ENCODE assay signal across 23 cellular contexts in the genomic region with DNA sequence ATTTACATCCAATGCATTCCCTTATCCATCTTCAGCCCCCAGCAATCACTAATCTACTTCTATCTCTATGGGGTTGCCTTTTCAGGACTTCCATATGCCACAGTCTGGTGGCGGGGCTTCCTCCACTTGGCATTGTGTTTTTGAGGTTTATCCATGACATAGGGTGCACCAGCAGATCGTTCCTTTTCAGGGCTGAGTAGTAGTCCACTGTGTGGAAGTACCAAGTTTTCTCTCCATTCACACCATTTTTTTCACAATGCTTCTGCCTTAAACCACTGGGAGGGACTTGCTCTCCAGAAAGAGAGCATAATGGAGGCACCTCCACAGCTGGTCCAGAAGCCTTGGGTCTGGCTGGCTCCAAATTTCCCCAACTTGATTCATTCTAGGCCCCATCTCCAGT.
A peak's percentile ranks its signal among the peaks of the same experiment; 100 is the strongest.
DNase-seq lines count a peak whose midpoint lies in the region; ATAC-seq, FAIRE-seq and TF ChIP-seq lines count a peak whose summit lies in the region.
"Had no signal": no experiment of that assay in that cellular context is flagged by ENCODE, and none has a peak within 500 bp of the region (broad histone marks: within the 10 kb centered on the region; RNA-seq: fewer than 3 reads in every experiment).

No MANE protein-coding gene starts in this region.

- intact Hi-C loops in left ventricle myocardium superior (cut with micrococcal nuclease) (no loop called here), cardiac septum (cut with DNase I) (no loop called here), PC-3 (cut with micrococcal nuclease) (loop anchor here (5.0 kb wide), 1 partner anchor 65 kb away; no protein-coding TSS in a partner anchor), kidney (cut with DNase I) (no loop called here)

- H3K27me3 ChIP-seq in PC-3 (ENCODE audit: low read length) = no peaks in the 10 kb centered on the region
- no peaks in the 10 kb centered on the region for H3K27me3 ChIP-seq in astrocyte (ENCODE audit: insufficient read depth, low read length)
- H3K27me3 ChIP-seq in Peyer's patch = no peaks in the 10 kb centered on the region
- H3K27me3 ChIP-seq: BE2C, BLaER1 had no signal

- POLR2A ChIA-PET in PC-3 (lab: Charles Lee; ENCODE audit: unreplicated experiment) = no interaction called here

- no peaks in the 10 kb centered on the region for H3K36me3 Mint-ChIP-seq in astrocyte (ENCODE audit: low read depth, unreplicated experiment)
- H3K36me3 Mint-ChIP-seq: CD14-positive monocyte; CD4-positive, alpha-beta memory T cell; CD4-positive, CD25-positive, alpha-beta regulatory T cell; CD8-positive, alpha-beta memory T cell had no signal

- H3K4me2 ChIP-seq in PC-3 (ENCODE audit: low read length) (no peak overlapping the region), astrocyte (ENCODE audit: low read length) (no peak overlapping the region)
- H3K4me2 ChIP-seq: BLaER1 had no signal

- H4K20me1 ChIP-seq in PC-3 (ENCODE audit: low read length) (no peaks in the 10 kb centered on the region), astrocyte (ENCODE audit: insufficient read depth, low read length) (no peaks in the 10 kb centered on the region)
- H4K20me1 ChIP-seq: BLaER1 had no signal

- H3K9me3 ChIP-seq in PC-3 (ENCODE audit: low read length) (no peaks in the 10 kb centered on the region), astrocyte (ENCODE audit: insufficient read depth, low read depth, low read length) (no peaks in the 10 kb centered on the region), kidney (ENCODE audit: control insufficient read depth in 1 of 2, low read length in 2 of 2) (no peaks in the 10 kb centered on the region), Peyer's patch (no peaks in the 10 kb centered on the region)
- H3K9me3 ChIP-seq: BE2C, BLaER1 had no signal

- H3F3A ChIP-seq in PC-3 (ENCODE audit: low read length, unreplicated experiment) = peaks cover 3% of the 10 kb centered on the region

- ATAC-seq in left ventricle myocardium superior = no peak
- ATAC-seq in PC-3 = no peak

- no peaks in the 10 kb centered on the region for H3K27me3 Mint-ChIP-seq in astrocyte (ENCODE audit: low read depth, unreplicated experiment)

- DNase-seq in left ventricle myocardium superior (peak; percentile 3), cardiac septum (ENCODE audit: low spot score) (no peak), PC-3 (no peak), astrocyte (ENCODE audit: low read depth) (no peak), kidney (peak; percentile 3), DMS114 treated with DMSO at 0.1 percent for 48 hours (lab: John Stamatoyannopoulos, UW; ENCODE audit: unreplicated experiment) (no peak), Peyer's patch (no peak), SKM-1 (lab: John Stamatoyannopoulos, UW; ENCODE audit: unreplicated experiment) (no peak)
- DNase-seq: ACHN; BE2C; C1 segment of cervical spinal cord; CD4-positive, alpha-beta memory T cell; CD4-positive, CD25-positive, alpha-beta regulatory T cell; COR-L47; DMS 273 treated with DMSO at 0.1 percent for 48 hours; DMS79 treated with DMSO at 0.1 percent for 48 hours; GF-D8 had no signal

- H3K9me2 ChIP-seq in PC-3 (replicated peaks; ENCODE audit: low read length) = no peaks in the 10 kb centered on the region

- H3K9ac ChIP-seq in PC-3 (ENCODE audit: low read length) (no peak overlapping the region), astrocyte (ENCODE audit: low read length) (no peak overlapping the region), kidney (ENCODE audit: low read length in 2 of 2) (no peak overlapping the region)
- H3K9ac ChIP-seq: BLaER1 had no signal

- H3K27ac ChIP-seq in PC-3 (ENCODE audit: low read length) (peak overlapping the region; percentile 76; the same call in 1 of the 2 replicates), astrocyte (ENCODE audit: low read depth, low read length) (no peak overlapping the region), kidney (ENCODE audit: low read depth in 2 of 2, low read length in 2 of 2) (no peak overlapping the region), Peyer's patch (no peak overlapping the region)
- H3K27ac ChIP-seq: 22Rv1, BLaER1 had no signal

- CTCF ChIA-PET in PC-3 (lab: Charles Lee) = interaction anchor here (1.3 kb wide), 1 partner anchor 13 kb away, joined by 6 read pairs; no protein-coding TSS in a partner anchor

- no peak for FAIRE-seq in astrocyte (lab: Jason Lieb, UNC)
- no peak for FAIRE-seq in kidney (lab: Jason Lieb, UNC)
- FAIRE-seq: GM12891, GM19239 had no signal

- peak overlapping the region; percentile 40 for H3K4me3 Mint-ChIP-seq in astrocyte (ENCODE audit: unreplicated experiment)
- H3K4me3 Mint-ChIP-seq: CD14-positive monocyte; CD4-positive, alpha-beta memory T cell; CD4-positive, CD25-positive, alpha-beta regulatory T cell; CD8-positive, alpha-beta memory T cell had no signal

- H3K9me3 Mint-ChIP-seq in astrocyte (ENCODE audit: unreplicated experiment) = no peaks in the 10 kb centered on the region
- H3K9me3 Mint-ChIP-seq: CD8-positive, alpha-beta memory T cell had no signal

- no peaks in the 10 kb centered on the region for H3K36me3 ChIP-seq in PC-3 (ENCODE audit: low read depth, low read length)
- H3K36me3 ChIP-seq in astrocyte (ENCODE audit: insufficient read depth, low read length) = no peaks in the 10 kb centered on the region
- no peaks in the 10 kb centered on the region for H3K36me3 ChIP-seq in kidney (ENCODE audit: control insufficient read depth in 1 of 2, insufficient read depth in 2 of 2, low read length in 2 of 2)
- no peaks in the 10 kb centered on the region for H3K36me3 ChIP-seq in Peyer's patch
- H3K36me3 ChIP-seq: BE2C, BLaER1 had no signal

- peaks cover 32% of the 10 kb centered on the region for H3K79me2 ChIP-seq in PC-3 (ENCODE audit: low read length)
- H3K79me2 ChIP-seq in astrocyte (ENCODE audit: insufficient read depth, low read length) = no peaks in the 10 kb centered on the region

- no peak for TF ChIP-seq CTCF in PC-3 (conservative IDR thresholded peaks at IDR 0.05; ENCODE audit: low read depth, low read length)
- no peak for TF ChIP-seq CTCF in astrocyte (IDR thresholded peaks at IDR 0.05; ENCODE audit: insufficient read depth, low read depth, low read length)
- TF ChIP-seq CTCF in kidney (IDR thresholded peaks at IDR 0.05; ENCODE audit: borderline replicate concordance, extremely low read depth, insufficient read depth) = no peak
- TF ChIP-seq CTCF in Peyer's patch (IDR thresholded peaks at IDR 0.05) = no peak

- no peak for TF ChIP-seq POLR2A in Peyer's patch (IDR thresholded peaks at IDR 0.05)

- H3K4me3 ChIP-seq in PC-3 (ENCODE audit: low read length) = no peak overlapping the region
- no peak overlapping the region for H3K4me3 ChIP-seq in astrocyte (ENCODE audit: insufficient read depth, low read depth, low read length)
- no peak overlapping the region for H3K4me3 ChIP-seq in kidney (ENCODE audit: low read length in 2 of 2)
- H3K4me3 ChIP-seq in Peyer's patch = no peak overlapping the region
- H3K4me3 ChIP-seq: BLaER1 had no signal

- H3K4me1 ChIP-seq in PC-3 (ENCODE audit: insufficient read depth, low read length) (peaks cover 45% of the 10 kb centered on the region), astrocyte (ENCODE audit: insufficient read depth, low read length) (peaks cover 29% of the 10 kb centered on the region), kidney (ENCODE audit: control insufficient read depth in 1 of 2, insufficient read depth in 1 of 2, low read depth in 1 of 2, low read length in 2 of 2) (no peaks in the 10 kb centered on the region), Peyer's patch (no peaks in the 10 kb centered on the region)
- H3K4me1 ChIP-seq: BE2C had no signal

- peak overlapping the region; percentile 95 for H3K27ac Mint-ChIP-seq in astrocyte (ENCODE audit: unreplicated experiment)

- H2AFZ ChIP-seq in PC-3 (ENCODE audit: low read length) (no peak overlapping the region), astrocyte (ENCODE audit: low read depth, low read length) (no peak overlapping the region)

- peaks cover 26% of the 10 kb centered on the region for H3K4me1 Mint-ChIP-seq in astrocyte (ENCODE audit: low read depth, unreplicated experiment)
- H3K4me1 Mint-ChIP-seq: CD14-positive monocyte; CD4-positive, alpha-beta memory T cell; CD4-positive, CD25-positive, alpha-beta regulatory T cell; CD8-positive, alpha-beta memory T cell had no signal

- BruUV-seq in PC-3 (replicated peaks; lab: Mats Ljungman, UMichigan) = no TSS peak

Comparison
In these comparisons a context has a peak if more than half of its experiments do, and no peak if none do; other contexts are left out.
1. DNase-seq: peak in left ventricle myocardium superior (single experiment) and kidney (single experiment); none in cardiac septum (single experiment), PC-3 (single experiment), astrocyte (single experiment), DMS114 treated with DMSO at 0.1 percent for 48 hours (single experiment), Peyer's patch (0 of 3) and SKM-1 (single experiment).